19 cellular contexts compared by ENCODE assay signal in the genomic region with DNA sequence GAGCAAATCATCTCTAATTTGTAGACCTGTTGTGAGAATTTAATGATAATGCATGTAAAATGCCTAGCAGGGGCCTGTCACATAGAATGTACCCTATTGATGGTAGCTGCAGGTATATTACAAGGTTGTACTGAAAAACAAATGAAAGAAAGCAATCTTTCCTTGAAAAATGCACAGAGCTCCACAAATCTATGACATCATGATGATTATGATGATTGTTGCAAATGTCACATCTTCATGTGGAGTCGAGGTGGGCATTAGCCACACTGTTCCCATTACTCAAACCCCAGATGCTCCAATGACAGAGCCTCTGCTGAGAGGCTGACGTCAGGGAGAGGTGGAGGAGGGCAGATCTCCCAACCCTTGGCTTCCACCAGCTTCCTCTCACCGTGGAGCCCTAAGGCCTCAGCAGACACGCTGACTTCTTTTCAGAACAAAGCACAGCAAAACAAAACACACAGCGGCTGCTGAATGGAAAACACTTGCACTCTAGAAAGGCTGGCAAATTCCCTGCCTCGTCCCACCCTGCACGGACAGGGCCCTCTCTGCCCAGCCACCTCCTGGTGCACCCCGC.
"Had no signal": no experiment of that assay in that cellular context is flagged by ENCODE, and none has a peak within 500 bp of the region (broad histone marks: within the 10 kb centered on the region; RNA-seq: fewer than 3 reads in every experiment).

No MANE protein-coding gene starts in this region.

- ATAC-seq: activated CD8-positive, alpha-beta T cell treated with anti-CD3 and anti-CD28 coated beads for 36 hours; T-cell had no signal

- H3K9me3 ChIP-seq: esophagus squamous epithelium, neutrophil, pancreas, tibial nerve, uterus had no signal

- DNase-seq: activated CD4-positive, alpha-beta T cell treated with anti-CD3 and anti-CD28 coated beads, Interleukin-2, amount 10 ng/mL, durations not matched to agents 24 days and 14 days; activated CD4-positive, CD25-positive, alpha-beta regulatory T cell; activated CD8-positive, alpha-beta T cell treated with anti-CD3 and anti-CD28 coated beads for 36 hours; activated naive CD4-positive, alpha-beta T cell; activated naive CD8-positive, alpha-beta T cell treated with anti-CD3 and anti-CD28 coated beads for 36 hours; activated T-cell treated with anti-CD3 and anti-CD28 coated beads, Interleukin-2, amount 50 U/mL, for 1 hour; amniotic stem cell; brain microvascular endothelial cell; central memory CD4-positive, alpha-beta T cell; effector memory CD4-positive, alpha-beta T cell; esophagus squamous epithelium; immature natural killer cell; kidney glomerular epithelial cell; pancreas; stimulated activated naive CD4-positive, alpha-beta T cell treated with Interleukin-2 at 50 U/mL for 16 hours; T-cell; uterus had no signal

- H3K27ac ChIP-seq: brain microvascular endothelial cell, esophagus squamous epithelium, neutrophil, pancreas, uterus had no signal

- H3K4me1 ChIP-seq: esophagus squamous epithelium, pancreas, tibial nerve, uterus had no signal

- FAIRE-seq: pancreas had no signal

- H3K36me3 ChIP-seq: brain microvascular endothelial cell, esophagus squamous epithelium, neutrophil, pancreas, tibial nerve, uterus had no signal

- H3K4me3 ChIP-seq: esophagus squamous epithelium, pancreas, tibial nerve, uterus had no signal

- H3K27me3 ChIP-seq: brain microvascular endothelial cell, pancreas, tibial nerve, uterus had no signal
